In the genomic region with DNA sequence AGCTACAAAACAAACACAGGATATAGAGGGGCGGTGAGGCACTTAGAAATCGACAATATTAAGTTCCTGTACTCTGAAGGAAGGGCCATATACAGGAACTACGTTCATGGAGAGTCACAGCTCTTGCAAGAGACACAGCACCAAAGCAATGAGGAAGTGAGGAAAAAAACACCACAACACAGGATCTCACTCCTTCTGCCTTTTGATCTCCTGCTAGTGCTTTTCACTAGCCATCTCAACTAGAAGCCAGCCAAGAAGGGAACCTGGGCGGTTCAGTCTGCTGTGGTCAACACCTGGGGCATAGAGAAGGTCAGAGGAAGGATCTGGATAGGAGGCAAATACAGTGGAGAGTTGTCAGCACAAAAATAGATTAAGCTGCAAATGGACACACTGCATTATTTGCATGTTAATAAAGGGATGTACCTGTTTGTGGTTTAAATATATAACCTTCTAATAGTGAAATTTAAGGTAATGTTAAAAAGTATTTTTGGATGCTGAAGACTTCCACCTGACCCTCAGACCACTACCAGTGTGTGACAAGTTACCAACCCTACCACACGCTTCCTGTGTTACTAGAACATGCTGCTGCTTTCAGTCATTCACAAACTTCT, we compare ENCODE assay signal across 9 cellular contexts.
DNase-seq lines count a peak whose midpoint lies in the region; ATAC-seq and TF ChIP-seq lines count a peak whose summit lies in the region.
"Had no signal": no experiment of that assay in that cellular context is flagged by ENCODE, and none has a peak within 500 bp of the region (broad histone marks: within the 10 kb centered on the region; RNA-seq: fewer than 3 reads in every experiment).

No MANE protein-coding gene starts in this region.

- no peak for TF ChIP-seq EP300 in sigmoid colon (IDR thresholded peaks at IDR 0.05)

- H3K36me3 ChIP-seq in sigmoid colon: no peaks in the 10 kb centered on the region
- H3K36me3 ChIP-seq: adrenal gland had no signal

- TF ChIP-seq POLR2A in sigmoid colon (IDR thresholded peaks at IDR 0.05): no peak

- ATAC-seq in GM19372 (IDR thresholded peaks at IDR 0.05; ENCODE audit: low read depth, unreplicated experiment): peak; percentile 86
- peak; percentile 88 for ATAC-seq in HG03280 (IDR thresholded peaks at IDR 0.05; ENCODE audit: unreplicated experiment)
- ATAC-seq in omental fat pad (ENCODE audit: low FRiP score): no peak

- no peak overlapping the region for H3K27ac ChIP-seq in sigmoid colon
- H3K27ac ChIP-seq: adrenal gland had no signal

- no peaks in the 10 kb centered on the region for H3K27me3 ChIP-seq in sigmoid colon
- H3K27me3 ChIP-seq: adrenal gland had no signal

- peak; percentile 73 for DNase-seq in DMS53 (lab: John Stamatoyannopoulos, UW)
- peak; percentile 34 for DNase-seq in UCSD-AML1 (lab: John Stamatoyannopoulos, UW; ENCODE audit: unreplicated experiment)
- DNase-seq in pons (ENCODE audit: low spot score): peak; percentile 60
- DNase-seq in sigmoid colon: no peak
- no peak for DNase-seq in omental fat pad (ENCODE audit: low spot score)
- DNase-seq in NCI-H2029 treated with DMSO at 0.1 percent for 48 hours (lab: John Stamatoyannopoulos, UW): no peak

- TF ChIP-seq CTCF in sigmoid colon (IDR thresholded peaks at IDR 0.05) (no peak), omental fat pad (IDR thresholded peaks at IDR 0.05) (no peak)

- no peaks in the 10 kb centered on the region for H3K4me1 ChIP-seq in sigmoid colon
- H3K4me1 ChIP-seq: adrenal gland had no signal

- no peak overlapping the region for H3K4me3 ChIP-seq in sigmoid colon
- H3K4me3 ChIP-seq: adrenal gland had no signal

- no peaks in the 10 kb centered on the region for H3K9me3 ChIP-seq in sigmoid colon
- H3K9me3 ChIP-seq: adrenal gland had no signal

- WGBS in sigmoid colon, 2 donors: 21 to 22% methylated on average over 5 of the region's 5 CpGs

- intact Hi-C loops in sigmoid colon (cut with DNase I): no loop called here

Comparison
In these comparisons a context has a peak if more than half of its experiments do, and no peak if none do; other contexts are left out.
1. DNase-seq: peak in DMS53 (single experiment), UCSD-AML1 (single experiment) and pons (single experiment); none in sigmoid colon (single experiment), omental fat pad (single experiment) and NCI-H2029 treated with DMSO at 0.1 percent for 48 hours (single experiment).